In the genomic region with DNA sequence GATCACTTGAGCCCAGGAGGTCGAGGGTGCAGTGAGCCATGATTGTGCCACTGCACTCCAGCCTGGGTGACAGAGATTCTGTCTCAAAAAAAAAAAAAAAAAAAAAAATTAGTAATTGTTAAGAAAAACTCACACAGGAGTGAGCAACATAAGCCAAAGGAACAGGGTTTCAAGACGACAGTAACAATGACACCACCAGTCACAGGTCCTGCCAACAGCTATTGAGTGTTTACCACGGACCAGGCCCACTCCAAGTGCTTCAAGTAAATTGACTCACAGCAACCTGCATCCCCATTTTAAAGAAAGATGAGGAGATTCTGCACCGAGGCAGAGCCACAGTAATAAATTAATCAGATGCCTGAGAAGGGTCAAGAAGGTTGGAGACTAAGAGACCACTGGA, we compare ENCODE assay signal across 13 cellular contexts.
"Had no signal": no experiment of that assay in that cellular context is flagged by ENCODE, and none has a peak within 500 bp of the region (broad histone marks: within the 10 kb centered on the region; RNA-seq: fewer than 3 reads in every experiment).

No MANE protein-coding gene starts in this region.

- H3K9me3 ChIP-seq: colonic mucosa, esophagus squamous epithelium, left lung, prostate gland, tibial artery had no signal

- H3K27me3 ChIP-seq: cardiac muscle cell, colonic mucosa, left lung, tibial artery had no signal

- H3K9me3 Mint-ChIP-seq: activated naive CD4-positive, alpha-beta T cell treated with anti-CD3 and anti-CD28 coated beads for 36 hours; activated T-helper 2 cell treated with anti-CD3 and anti-CD28 coated beads, Interferon-gamma antibody, Interleukin-2, Interleukin-4, amounts not matched to agents 10 μg/mL and 5 μg/mL and 100 μg/mL, durations not matched to agents 14 hours and 24 hours and 36 hours had no signal

- H3K27ac ChIP-seq: colonic mucosa, esophagus squamous epithelium, left lung, prostate gland had no signal

- H3K4me3 Mint-ChIP-seq: activated naive CD4-positive, alpha-beta T cell treated with anti-CD3 and anti-CD28 coated beads for 36 hours had no signal

- H3K27ac Mint-ChIP-seq: activated naive CD4-positive, alpha-beta T cell treated with anti-CD3 and anti-CD28 coated beads for 36 hours; activated T-helper 2 cell treated with anti-CD3 and anti-CD28 coated beads, Interferon-gamma antibody, Interleukin-2, Interleukin-4, amounts not matched to agents 10 μg/mL and 5 μg/mL and 100 μg/mL, durations not matched to agents 14 hours and 24 hours and 36 hours had no signal

- H3K4me3 ChIP-seq: cardiac muscle cell, colonic mucosa, esophagus squamous epithelium, left lung, prostate gland, tibial artery had no signal

- DNase-seq: activated CD4-positive, alpha-beta T cell treated with anti-CD3 and anti-CD28 coated beads for 1 hour; activated CD8-positive, alpha-beta memory T cell treated with anti-CD3 and anti-CD28 coated beads for 24 hours; esophagus squamous epithelium; glutamatergic neuron; hypothalamus; kidney had no signal
